ENCODE assay signal across 11 cellular contexts in genomic region chr9:75147638-75148037, GRCh38. TPM values are rescaled to one million over a fixed set of nuclear protein-coding genes. Genes with fewer than 3 reads are reported as not detected.
DNase-seq lines count a peak whose midpoint lies in the region; ATAC-seq and TF ChIP-seq lines count a peak whose summit lies in the region.
"Had no signal": no experiment of that assay in that cellular context is flagged by ENCODE, and none has a peak within 500 bp of the region (broad histone marks: within the 10 kb centered on the region; RNA-seq: fewer than 3 reads in every experiment).

No MANE protein-coding gene starts in this region.

- H3K4me3 ChIP-seq in mesenchymal stem cell (ENCODE audit: insufficient read depth in 1 of 2, low read depth in 1 of 2, low read length in 2 of 2) = no peak overlapping the region
- H3K4me3 ChIP-seq in OCI-LY7 (ENCODE audit: low read depth, low read length, poor library complexity, severe bottlenecking) = no peak overlapping the region

- H3K4me1 ChIP-seq in mesenchymal stem cell (ENCODE audit: control insufficient read depth, insufficient read depth, low read depth, low read length) (peaks cover 2% of the 10 kb centered on the region), OCI-LY7 (ENCODE audit: insufficient read depth, low read length, poor library complexity, severe bottlenecking) (peaks cover 12% of the 10 kb centered on the region)

- no peaks in the 10 kb centered on the region for H3K9me2 ChIP-seq in OCI-LY7 (ENCODE audit: insufficient read depth, low read length)

- no peak overlapping the region for H2AK5ac ChIP-seq in mesenchymal stem cell (ENCODE audit: low read length, severe bottlenecking)

- intact Hi-C loops in OCI-LY7 (cut with micrococcal nuclease; ENCODE audit: unreplicated experiment) = no loop called here

- no TSS peak for BruUV-seq in OCI-LY7 (replicated peaks; lab: Mats Ljungman, UMichigan)

- H3K27me3 ChIP-seq in mesenchymal stem cell (ENCODE audit: control insufficient read depth in 1 of 2, insufficient read depth in 1 of 2, low read length in 2 of 2) = no peaks in the 10 kb centered on the region

- H3K18ac ChIP-seq in mesenchymal stem cell (ENCODE audit: low read depth in 1 of 2, low read length in 2 of 2) = no peak overlapping the region

- CTCF ChIA-PET in GM10248 (lab: Yijun Ruan, JAX) (no interaction called here), OCI-LY7 (lab: Charles Lee; ENCODE audit: unreplicated experiment) (no interaction called here)

- TF ChIP-seq CTCF in GM10248 (IDR thresholded peaks at IDR 0.05; ENCODE audit: control extremely low read depth, extremely low read depth, low read depth, missing control alignments) (no peak), OCI-LY7 (conservative IDR thresholded peaks at IDR 0.05; ENCODE audit: low read length) (no peak)

- DNase-seq in GM10248 (ENCODE audit: extremely low spot score) (peak; percentile 22), HCEC 1CT (peak; percentile 38), SKM-1 treated with dmso at 0.1 percent for 144 hours (lab: John Stamatoyannopoulos, UW; ENCODE audit: unreplicated experiment) (peak; percentile 18), mesenchymal stem cell (peak; percentile 15), OCI-LY7 (ENCODE audit: low spot score) (no peak), Ammon's horn (ENCODE audit: low spot score) (no peak)
- DNase-seq: amniotic stem cell, mammary epithelial cell, NCI-H510A treated with DMSO at 0.1 percent for 48 hours had no signal

- H2BK120ac ChIP-seq in mesenchymal stem cell (ENCODE audit: low read depth, low read length) = no peak overlapping the region

- no peak overlapping the region for H4K91ac ChIP-seq in mesenchymal stem cell (ENCODE audit: low read length)

- no peak overlapping the region for H3K23ac ChIP-seq in mesenchymal stem cell (ENCODE audit: low read length in 2 of 2)

- ATAC-seq in HG03175 (IDR thresholded peaks at IDR 0.05; ENCODE audit: unreplicated experiment) (no peak), HG02852 (IDR thresholded peaks at IDR 0.05; ENCODE audit: unreplicated experiment) (no peak)

- no peaks in the 10 kb centered on the region for H3K79me2 ChIP-seq in OCI-LY7 (ENCODE audit: insufficient read depth, low read depth, low read length)

- H3K79me1 ChIP-seq in mesenchymal stem cell (replicated peaks; ENCODE audit: low read length, poor library complexity, severe bottlenecking) = no peaks in the 10 kb centered on the region

- POLR2A ChIA-PET in GM10248 (lab: Yijun Ruan, JAX) (no interaction called here), OCI-LY7 (lab: Charles Lee) (interaction anchor here (0.7 to 1.2 kb wide), 3 partner anchors 13 to 383 kb away, joined by 3 to 5 read pairs (median 3); no protein-coding TSS in a partner anchor)

- H2AFZ ChIP-seq in mesenchymal stem cell (ENCODE audit: low read depth, low read length) (no peak overlapping the region), OCI-LY7 (ENCODE audit: low read length) (no peak overlapping the region)

- H4K8ac ChIP-seq in mesenchymal stem cell (ENCODE audit: low read length) = no peak overlapping the region

- H3K36me3 ChIP-seq in mesenchymal stem cell (ENCODE audit: control insufficient read depth in 1 of 2, insufficient read depth in 2 of 2, low read depth in 1 of 2, low read length in 2 of 2) = peaks cover 8 to 76% of the 10 kb centered on the region in 2 experiments
- H3K36me3 ChIP-seq in OCI-LY7 (ENCODE audit: insufficient read depth, low read length) = peaks cover 57% of the 10 kb centered on the region

- H3K9ac ChIP-seq in mesenchymal stem cell (ENCODE audit: low read length) = peak overlapping the region; percentile 17

- WGBS in mesenchymal stem cell = 55% methylated on average over 3 of the region's 4 CpGs

- H2BK12ac ChIP-seq in mesenchymal stem cell (ENCODE audit: low read length in 2 of 2) = no peak overlapping the region

- H3K9me3 ChIP-seq in mesenchymal stem cell (ENCODE audit: control insufficient read depth, low read length) (peaks cover 21% of the 10 kb centered on the region), OCI-LY7 (ENCODE audit: low read length) (no peaks in the 10 kb centered on the region)

- no peaks in the 10 kb centered on the region for H4K20me1 ChIP-seq in OCI-LY7 (ENCODE audit: insufficient read depth, low read length)

- H3K4ac ChIP-seq in mesenchymal stem cell (ENCODE audit: low read depth in 1 of 2, low read length in 2 of 2) = no peak overlapping the region

- peak overlapping the region; percentile 51 for H3K27ac ChIP-seq in mesenchymal stem cell (ENCODE audit: low read length, poor library complexity, severe bottlenecking)
- no peak overlapping the region for H3K27ac ChIP-seq in OCI-LY7 (ENCODE audit: low read depth, low read length, poor library complexity, severe bottlenecking)

- H3K4me2 ChIP-seq in mesenchymal stem cell (ENCODE audit: low read length, poor library complexity, severe bottlenecking) = no peak overlapping the region
- no peak overlapping the region for H3K4me2 ChIP-seq in OCI-LY7 (ENCODE audit: low read length)

- no peak overlapping the region for H2BK15ac ChIP-seq in mesenchymal stem cell (ENCODE audit: low read depth, poor library complexity, severe bottlenecking)

- no peak overlapping the region for H2BK5ac ChIP-seq in mesenchymal stem cell (ENCODE audit: low read depth, low read length, poor library complexity, severe bottlenecking)

- no peak overlapping the region for H3K14ac ChIP-seq in mesenchymal stem cell (ENCODE audit: low read length in 2 of 2)

RNA-seq across cellular contexts. Expression of gene OSTF1, which starts 59.3 kb away (rescaled TPM):
- 35.9 TPM for polyA plus RNA-seq in mesenchymal stem cell (2013, experiment 1 of 2)
- 36.4 TPM for polyA plus RNA-seq in mesenchymal stem cell (2013, experiment 2 of 2)
- total RNA-seq in OCI-LY7 (2014; rRNA removed; shearing (Covaris generic)) = 37.3 and 49.9 TPM in 2 replicates
- 51.7 and 58.1 TPM in 2 replicates for total RNA-seq in OCI-LY7 (2022)

RNA-seq across cellular contexts. Expression of gene NMRK1, which starts 59.7 kb away (rescaled TPM):
- polyA plus RNA-seq in mesenchymal stem cell (2013, experiment 1 of 2) = 16.4 TPM
- polyA plus RNA-seq in mesenchymal stem cell (2013, experiment 2 of 2) = 16.6 TPM
- 17.0 and 26.0 TPM in 2 replicates for total RNA-seq in OCI-LY7 (2014; rRNA removed; shearing (Covaris generic))
- 32.8 and 33.2 TPM in 2 replicates for total RNA-seq in OCI-LY7 (2022)

Comparison
In these comparisons a context has a peak if more than half of its experiments do, and no peak if none do; other contexts are left out.
1. DNase-seq: peak in GM10248 (single experiment), HCEC 1CT (single experiment), SKM-1 treated with dmso at 0.1 percent for 144 hours (single experiment) and mesenchymal stem cell (single experiment); none in OCI-LY7 (single experiment) and Ammon's horn (single experiment).